ENCODE assay signal across 8 cellular contexts in the genomic region with DNA sequence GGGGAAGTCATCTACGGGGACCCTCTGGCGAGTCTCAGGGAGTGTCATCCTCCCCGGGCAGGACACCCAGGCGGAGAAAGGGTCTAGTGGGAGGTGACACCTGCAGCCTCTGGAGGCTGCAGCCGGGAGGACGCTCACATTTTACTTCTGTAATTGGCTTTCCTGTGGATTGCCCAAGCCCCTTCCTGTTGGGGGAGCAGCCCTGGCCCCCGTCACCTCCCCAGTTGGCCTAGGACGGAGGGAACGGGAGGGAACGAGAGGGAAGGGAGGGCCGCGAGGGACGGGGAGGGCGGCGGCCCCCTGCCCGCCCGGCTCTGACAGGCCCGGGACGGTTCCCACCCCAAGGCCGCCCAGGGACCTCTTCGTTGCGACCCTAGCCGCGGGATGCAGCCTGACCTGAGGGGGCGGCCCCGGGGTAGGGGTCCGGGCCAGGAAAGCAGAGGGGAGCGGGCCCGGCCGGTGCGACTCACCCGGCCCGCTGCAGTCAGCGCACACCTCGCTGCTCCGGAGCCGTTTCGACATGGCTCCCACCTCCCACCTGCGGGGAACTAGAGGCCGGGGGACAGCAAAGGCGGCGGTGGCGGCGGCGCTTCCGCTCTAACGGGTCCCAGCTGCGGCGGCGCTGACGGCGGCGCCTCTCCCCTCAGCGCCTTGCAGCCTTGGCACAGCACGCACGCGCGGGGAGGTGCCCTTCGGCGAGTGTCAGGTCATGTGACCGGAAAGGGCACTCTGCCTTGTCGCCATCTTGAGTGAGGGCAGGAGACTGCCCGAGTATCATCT. TPM values are rescaled to one million over a fixed set of nuclear protein-coding genes. Genes with fewer than 3 reads are reported as not detected.
DNase-seq lines count a peak whose midpoint lies in the region; ATAC-seq and TF ChIP-seq lines count a peak whose summit lies in the region.

A gene with protein sequence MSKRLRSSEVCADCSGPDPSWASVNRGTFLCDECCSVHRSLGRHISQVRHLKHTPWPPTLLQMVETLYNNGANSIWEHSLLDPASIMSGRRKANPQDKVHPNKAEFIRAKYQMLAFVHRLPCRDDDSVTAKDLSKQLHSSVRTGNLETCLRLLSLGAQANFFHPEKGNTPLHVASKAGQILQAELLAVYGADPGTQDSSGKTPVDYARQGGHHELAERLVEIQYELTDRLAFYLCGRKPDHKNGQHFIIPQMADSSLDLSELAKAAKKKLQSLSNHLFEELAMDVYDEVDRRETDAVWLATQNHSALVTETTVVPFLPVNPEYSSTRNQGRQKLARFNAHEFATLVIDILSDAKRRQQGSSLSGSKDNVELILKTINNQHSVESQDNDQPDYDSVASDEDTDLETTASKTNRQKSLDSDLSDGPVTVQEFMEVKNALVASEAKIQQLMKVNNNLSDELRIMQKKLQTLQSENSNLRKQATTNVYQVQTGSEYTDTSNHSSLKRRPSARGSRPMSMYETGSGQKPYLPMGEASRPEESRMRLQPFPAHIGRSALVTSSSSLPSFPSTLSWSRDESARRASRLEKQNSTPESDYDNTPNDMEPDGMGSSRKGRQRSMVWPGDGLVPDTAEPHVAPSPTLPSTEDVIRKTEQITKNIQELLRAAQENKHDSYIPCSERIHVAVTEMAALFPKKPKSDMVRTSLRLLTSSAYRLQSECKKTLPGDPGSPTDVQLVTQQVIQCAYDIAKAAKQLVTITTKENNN (minus strand): TSS at position 666 of the 780 bp plus-strand sequence. CDS start 144 bp downstream, at position 522.

- no peaks in the 10 kb centered on the region for H3K36me3 ChIP-seq in PC-3 (ENCODE audit: low read depth, low read length)
- no peaks in the 10 kb centered on the region for H3K36me3 ChIP-seq in mucosa of descending colon (ENCODE audit: low read depth)

- no peak for TF ChIP-seq CTCF in PC-3 (conservative IDR thresholded peaks at IDR 0.05; ENCODE audit: low read depth, low read length)
- TF ChIP-seq CTCF in mucosa of descending colon (IDR thresholded peaks at IDR 0.05), result no peak

- peak within 1 kb of the TSS; percentile 96 for H3K4me2 ChIP-seq in PC-3 (ENCODE audit: low read length)

- peak; percentile 96 for DNase-seq in DMS 273 (lab: John Stamatoyannopoulos, UW; ENCODE audit: unreplicated experiment)
- peak; percentile 95 for DNase-seq in Jurkat, Clone E6-1 (ENCODE audit: low read depth, low spot score)
- DNase-seq in PC-3, result peak; percentile 95
- DNase-seq in activated T-cell treated with anti-CD3 and anti-CD28 coated beads for 48 hours (ENCODE audit: low read depth), result peak; percentile 95
- peak; percentile 64 for DNase-seq in epithelial cell of prostate (ENCODE audit: low read depth, low spot score)
- DNase-seq in mucosa of descending colon, result peak; percentile 94 to 97 (median 95)
- peak; percentile 79 to 91 for DNase-seq in stimulated activated CD8-positive, alpha-beta memory T cell treated with anti-CD3 and anti-CD28 coated beads, Interleukin-4, amount 100 ng/mL, for 1 hour (ENCODE audit: low read depth in 2 of 2, low spot score in 1 of 2)

- H3K27ac ChIP-seq in PC-3 (ENCODE audit: low read length) (no peak within 1 kb of the TSS), epithelial cell of prostate (peak within 1 kb of the TSS; percentile 44)

- H3K27me3 ChIP-seq in PC-3 (ENCODE audit: low read length), result no peaks in the 10 kb centered on the region

- peaks cover 55% of the 10 kb centered on the region for H3K79me2 ChIP-seq in PC-3 (ENCODE audit: low read length)

- POLR2A ChIA-PET in PC-3 (lab: Charles Lee; ENCODE audit: unreplicated experiment), result interaction anchor here (0.7 kb wide), 1 partner anchor 43 kb away, joined by 3 read pairs; no protein-coding TSS in a partner anchor

- CTCF ChIA-PET in PC-3 (lab: Charles Lee), result interaction anchor here (0.5 kb wide), 1 partner anchor 436 kb away, joined by 3 read pairs; no protein-coding TSS in a partner anchor

- peak within 1 kb of the TSS; percentile 79 for H3K9ac ChIP-seq in PC-3 (ENCODE audit: low read length)

- peak within 1 kb of the TSS; percentile 99 for H2AFZ ChIP-seq in PC-3 (ENCODE audit: low read length)

- intact Hi-C loops in PC-3 (cut with micrococcal nuclease), result no loop called here
- intact Hi-C loops in mucosa of descending colon (cut with DNase I, micrococcal nuclease), result no loop called here

- H3K4me3 ChIP-seq in Jurkat, Clone E6-1 (ENCODE audit: low read length), result peak within 1 kb of the TSS; percentile 87
- peak within 1 kb of the TSS; percentile 96 for H3K4me3 ChIP-seq in PC-3 (ENCODE audit: low read length)
- peak within 1 kb of the TSS; percentile 96 for H3K4me3 ChIP-seq in mucosa of descending colon

- BruUV-seq in PC-3 (replicated peaks; lab: Mats Ljungman, UMichigan), result no TSS peak

- peaks cover 8% of the 10 kb centered on the region; the same call in 1 of the 2 replicates for H4K20me1 ChIP-seq in PC-3 (ENCODE audit: low read length)

- ATAC-seq in GM21619 (IDR thresholded peaks at IDR 0.05; ENCODE audit: unreplicated experiment), result peak; percentile 54
- ATAC-seq in PC-3, result peak; percentile 56
- ATAC-seq in mucosa of descending colon, result peak; percentile 88

- no peaks in the 10 kb centered on the region for H3K9me3 ChIP-seq in PC-3 (ENCODE audit: low read length)
- H3K9me3 ChIP-seq in mucosa of descending colon, result no peaks in the 10 kb centered on the region

- H3K4me1 ChIP-seq in PC-3 (ENCODE audit: insufficient read depth, low read length) (peaks cover 27% of the 10 kb centered on the region), mucosa of descending colon (ENCODE audit: low read depth) (peaks cover 10% of the 10 kb centered on the region)

- H3F3A ChIP-seq in PC-3 (ENCODE audit: low read length, unreplicated experiment), result peaks cover under 1% of the 10 kb centered on the region

- no peaks in the 10 kb centered on the region for H3K9me2 ChIP-seq in PC-3 (replicated peaks; ENCODE audit: low read length)

RNA-seq across cellular contexts. Expression of the gene that starts here (rescaled TPM):
- 42.3 TPM for polyA plus RNA-seq in Jurkat, Clone E6-1 (2012; ENCODE audit: insufficient read depth, insufficient read length)
- total RNA-seq in PC-3 (2014; rRNA removed) (24.6 and 26.8 TPM in 2 replicates), mucosa of descending colon (10 to 100 TPM; 33.3 to 46.2 (median 39.6) TPM)
